31 cellular contexts compared by ENCODE assay signal in the genomic region with DNA sequence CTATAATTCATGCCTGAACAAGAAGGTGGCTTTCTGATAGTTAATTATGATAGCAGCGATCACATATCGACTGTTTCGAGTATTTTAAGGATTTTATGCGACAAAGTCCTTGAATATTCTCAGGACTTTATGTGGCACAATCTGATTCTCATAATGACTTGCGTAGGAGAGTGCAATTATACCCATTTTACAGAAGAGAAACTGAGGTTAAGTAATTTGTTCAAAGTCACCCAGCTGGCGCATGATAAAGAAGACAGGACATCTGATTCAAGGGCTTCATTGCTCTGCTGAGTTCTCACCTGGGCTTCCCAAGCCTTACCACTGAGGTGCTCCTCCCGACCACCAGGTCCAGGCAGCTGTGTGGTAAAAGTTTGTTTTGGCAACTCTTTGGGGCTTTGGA. TPM values are rescaled to one million over a fixed set of nuclear protein-coding genes. Genes with fewer than 3 reads are reported as not detected.
"Had no signal": no experiment of that assay in that cellular context is flagged by ENCODE, and none has a peak within 500 bp of the region (broad histone marks: within the 10 kb centered on the region; RNA-seq: fewer than 3 reads in every experiment).

No MANE protein-coding gene starts in this region.

- ATAC-seq: effector memory CD8-positive, alpha-beta T cell; gastroesophageal sphincter; natural killer cell; stimulated activated memory B cell treated with anti-CD40 and anti-IgM and Interleukin-4, amounts not matched to agents 10 μg/mL and 1 μg/mL and 100 μg/mL, for 72 hours; stimulated activated naive CD8-positive, alpha-beta T cell treated with anti-CD3 and anti-CD28 coated beads, Interleukin-15, Interleukin-2, amounts not matched to agents 100 U/mL and 50 U/mL, for 24 hours had no signal

- H3K9me3 ChIP-seq: gastroesophageal sphincter, heart right ventricle, pancreas, right atrium auricular region, spleen, testis, tibial artery had no signal

- FAIRE-seq: endometrium, kidney, pancreas, urothelium cell line had no signal

- H3K27ac Mint-ChIP-seq: effector memory CD8-positive, alpha-beta T cell; memory B cell; natural killer cell; stimulated activated memory B cell treated with anti-CD40 and anti-IgM and Interleukin-4, amounts not matched to agents 10 μg/mL and 1 μg/mL and 100 μg/mL, for 72 hours; type B pancreatic cell had no signal

- DNase-seq: effector memory CD8-positive, alpha-beta T cell; foreskin keratinocyte; heart right ventricle; hippocampal formation; kidney; natural killer cell; occipital lobe; spleen; stimulated activated CD4-positive, alpha-beta T cell treated with anti-CD3 and anti-CD28 coated beads, Interleukin-4, amount 100 ng/mL, for 4 hours; substantia nigra; testis; tibial artery had no signal

- H3K27me3 ChIP-seq: testis had no signal

- H3K4me1 ChIP-seq: pancreas had no signal

- H3K27me3 Mint-ChIP-seq: type B pancreatic cell had no signal

- H3K9me3 Mint-ChIP-seq: effector memory CD8-positive, alpha-beta T cell; memory B cell; natural killer cell; stimulated activated memory B cell treated with anti-CD40 and anti-IgM and Interleukin-4, amounts not matched to agents 10 μg/mL and 1 μg/mL and 100 μg/mL, for 72 hours had no signal

- H3K36me3 Mint-ChIP-seq: memory B cell; natural killer cell; stimulated activated memory B cell treated with anti-CD40 and anti-IgM and Interleukin-4, amounts not matched to agents 10 μg/mL and 1 μg/mL and 100 μg/mL, for 72 hours; type B pancreatic cell had no signal

- H3K27ac ChIP-seq: coronary artery, gastroesophageal sphincter, heart right ventricle, pancreas, right atrium auricular region, spleen, testis, tibial artery had no signal

- H3K4me3 Mint-ChIP-seq: effector memory CD8-positive, alpha-beta T cell; memory B cell; natural killer cell; stimulated activated memory B cell treated with anti-CD40 and anti-IgM and Interleukin-4, amounts not matched to agents 10 μg/mL and 1 μg/mL and 100 μg/mL, for 72 hours; type B pancreatic cell had no signal

- H3K4me1 Mint-ChIP-seq: natural killer cell had no signal

- H3K36me3 ChIP-seq: gastroesophageal sphincter, heart right ventricle, pancreas, right atrium auricular region, spleen, tibial artery had no signal

- H3K4me3 ChIP-seq: lung had no signal

RNA-seq across cellular contexts. Expression of gene CRCT1, which starts 1.8 kb away (rescaled TPM):
- total RNA-seq: dermis blood vessel endothelial cell, fibroblast of lung, heart right ventricle, kidney, left lobe of liver, liver, lung, mononuclear cell, natural killer cell, occipital lobe, pancreas, posterior vena cava, right atrium auricular region, spleen, testis had no signal
- polyA plus RNA-seq: fibroblast of lung, liver, lung, neural cell had no signal

RNA-seq across cellular contexts. Expression of gene LCE5A, which starts 5.5 kb away (rescaled TPM):
- total RNA-seq: dermis blood vessel endothelial cell, esophagus mucosa, fibroblast of lung, foreskin keratinocyte, gastroesophageal sphincter, heart right ventricle, kidney, left lobe of liver, liver, lung, mononuclear cell, natural killer cell, occipital lobe, pancreas, posterior vena cava, right atrium auricular region, spleen had no signal
- polyA plus RNA-seq: fibroblast of lung, foreskin keratinocyte, liver, neural cell, pancreas, spleen had no signal

RNA-seq across cellular contexts. Expression of gene LCE3E, which starts 50.5 kb away (rescaled TPM):
- total RNA-seq: dermis blood vessel endothelial cell, fibroblast of lung, gastroesophageal sphincter, heart right ventricle, kidney, left lobe of liver, liver, lung, mononuclear cell, natural killer cell, occipital lobe, pancreas, posterior vena cava, right atrium auricular region, spleen, testis had no signal
- polyA plus RNA-seq: fibroblast of lung, heart right ventricle, liver, lung, neural cell, pancreas, spleen had no signal
